Comparison of ENCODE assay signal across 37 cellular contexts in genomic region chr4:73277201-73277600, GRCh38. TPM values are rescaled to one million over a fixed set of nuclear protein-coding genes. Genes with fewer than 3 reads are reported as not detected.
DNase-seq lines count a peak whose midpoint lies in the region; ATAC-seq, FAIRE-seq and TF ChIP-seq lines count a peak whose summit lies in the region.
"Had no signal": no experiment of that assay in that cellular context is flagged by ENCODE, and none has a peak within 500 bp of the region (broad histone marks: within the 10 kb centered on the region; RNA-seq: fewer than 3 reads in every experiment).

No MANE protein-coding gene starts in this region.

- H3K9me2 ChIP-seq in SK-N-SH, result no peaks in the 10 kb centered on the region

- peaks cover 0 to 8% of the 10 kb centered on the region in 2 experiments for H3K36me3 ChIP-seq in SK-N-SH (replicated peaks in 1 of 2; ENCODE audit: control insufficient read depth in 1 of 2, insufficient read depth in 2 of 2, low read length in 1 of 2)
- H3K36me3 ChIP-seq in HEK293 (ENCODE audit: control insufficient read depth in 2 of 2, insufficient read depth in 1 of 2, low read length in 2 of 2), result no peaks in the 10 kb centered on the region
- H3K36me3 ChIP-seq in K562 (ENCODE audit: control insufficient read depth, insufficient read depth, low read length), result no peaks in the 10 kb centered on the region
- H3K36me3 ChIP-seq: BE2C had no signal

- POLR2A ChIA-PET in SK-N-SH (lab: Yijun Ruan, JAX), result no interaction called here
- POLR2A ChIA-PET in HEK293 (lab: Yijun Ruan, JAX), result no interaction called here
- POLR2A ChIA-PET in K562 (lab: Yijun Ruan, JAX), result no interaction called here

- CTCF ChIA-PET in SK-N-SH (lab: Yijun Ruan, JAX) (no interaction called here), HEK293 (lab: Yijun Ruan, JAX) (no interaction called here), K562 (lab: Yijun Ruan, JAX; ENCODE audit: low intra/inter-chr PET ratio) (no interaction called here)

- no peaks in the 10 kb centered on the region for H3K79me2 ChIP-seq in SK-N-SH (ENCODE audit: insufficient read depth)
- no peaks in the 10 kb centered on the region for H3K79me2 ChIP-seq in K562 (ENCODE audit: control insufficient read depth, insufficient read depth, low read length)

- H3K4me2 ChIP-seq in SK-N-SH, result no peak overlapping the region
- H3K4me2 ChIP-seq in K562 (ENCODE audit: insufficient read depth, low read length), result no peak overlapping the region
- H3K4me2 ChIP-seq: A549; BLaER1; BLaER1 treated with 17β-estradiol and CSF1 and Interleukin-3, amounts not matched to agents 10 nM and 100 nM had no signal

- FAIRE-seq in K562 (lab: Jason Lieb, UNC) (no peak), urothelium cell line (lab: Jason Lieb, UNC) (peak; percentile 93)
- FAIRE-seq: A204.1, A549, D721Med had no signal

- peaks cover 8 to 15% of the 10 kb centered on the region in 2 donors for H3K36me3 Mint-ChIP-seq in activated T-cell treated with anti-CD3 and anti-CD28 coated beads, Interleukin-2, amount 50 U/mL, for 72 hours (ENCODE audit: insufficient read depth in 2 of 2)

- H3K4me1 Mint-ChIP-seq in activated T-cell treated with anti-CD3 and anti-CD28 coated beads, Interleukin-2, amount 50 U/mL, for 72 hours (ENCODE audit: low read depth), result no peaks in the 10 kb centered on the region
- H3K4me1 Mint-ChIP-seq: B cell, CD14-positive monocyte had no signal

- TF ChIP-seq EP300 in SK-N-SH (IDR thresholded peaks at IDR 0.05; ENCODE audit: borderline replicate concordance in 1 of 2, low read depth in 1 of 2, low read length in 1 of 2) (no peak), K562 (IDR thresholded peaks at IDR 0.05; ENCODE audit: low read length) (no peak)

- TF ChIP-seq POLR2A in K562 (conservative IDR thresholded peaks at IDR 0.05), result no peak

- ATAC-seq in SK-N-SH treated with all-trans-retinoic acid at 6 μM for 48 hours (no peak), K562 (no peak), GM21381 (IDR thresholded peaks at IDR 0.05; ENCODE audit: unreplicated experiment) (no peak)
- no peak for ATAC-seq in activated T-cell treated with anti-CD3 and anti-CD28 coated beads, Interleukin-2, amount 50 U/mL, for 72 hours (replicated peaks in 1 of 2)
- ATAC-seq: A549; CD8-positive, alpha-beta T cell had no signal

- H2AFZ ChIP-seq in SK-N-SH (ENCODE audit: low read depth) (no peak overlapping the region), K562 (ENCODE audit: low read depth, low read length) (no peak overlapping the region)

- H3K9me1 ChIP-seq in K562 (ENCODE audit: control insufficient read depth, insufficient read depth, low read length), result no peaks in the 10 kb centered on the region

- H3K27me3 Mint-ChIP-seq in activated T-cell treated with anti-CD3 and anti-CD28 coated beads, Interleukin-2, amount 50 U/mL, for 72 hours (ENCODE audit: low read depth), result no peaks in the 10 kb centered on the region
- H3K27me3 Mint-ChIP-seq: B cell; CD4-positive, alpha-beta memory T cell; CD4-positive, alpha-beta T cell; CD4-positive, CD25-positive, alpha-beta regulatory T cell had no signal

- no TSS peak for BruUV-seq in K562 (replicated peaks; lab: Mats Ljungman, UMichigan)

- WGBS in SK-N-SH (ENCODE audit: low lambda C conversion rate), result 94% methylated on average over 1 of the region's 1 CpG
- WGBS in K562 (ENCODE audit: insufficient coverage, low coverage, missing lambda C conversion rate), result 13% methylated on average over 1 of the region's 1 CpG

- no peak overlapping the region for H3K27ac Mint-ChIP-seq in activated T-cell treated with anti-CD3 and anti-CD28 coated beads, Interleukin-2, amount 50 U/mL, for 72 hours
- H3K27ac Mint-ChIP-seq: B cell; CD14-positive monocyte; CD4-positive, alpha-beta memory T cell; CD4-positive, alpha-beta T cell; CD4-positive, CD25-positive, alpha-beta regulatory T cell; CD8-positive, alpha-beta memory T cell; CD8-positive, alpha-beta T cell had no signal

- no peaks in the 10 kb centered on the region for H3F3A ChIP-seq in SK-N-SH (replicated peaks; ENCODE audit: insufficient read depth)

- H3K4me3 Mint-ChIP-seq in activated T-cell treated with anti-CD3 and anti-CD28 coated beads, Interleukin-2, amount 50 U/mL, for 72 hours, result no peak overlapping the region
- H3K4me3 Mint-ChIP-seq: B cell; CD14-positive monocyte; CD4-positive, alpha-beta memory T cell; CD4-positive, alpha-beta T cell; CD4-positive, CD25-positive, alpha-beta regulatory T cell; CD8-positive, alpha-beta memory T cell; CD8-positive, alpha-beta T cell had no signal

- no peak overlapping the region for H3K27ac ChIP-seq in SK-N-SH (ENCODE audit: low read depth in 2 of 2, low read length in 1 of 2)
- H3K27ac ChIP-seq in HEK293 (ENCODE audit: extremely low read depth, low read depth, low read length), result no peak overlapping the region
- no peak overlapping the region for H3K27ac ChIP-seq in K562 (ENCODE audit: extremely low read depth, low read depth, low read length)
- H3K27ac ChIP-seq: 22Rv1; A549; BLaER1; BLaER1 treated with 17β-estradiol and CSF1 and Interleukin-3, amounts not matched to agents 10 nM and 100 nM; C4-2B had no signal

- DNase-seq in SK-N-SH, result no peak
- DNase-seq in K562 (ENCODE audit: extremely low read depth in 1 of 4, low spot score in 3 of 4), result no peak
- no peak for DNase-seq in urothelium cell line (ENCODE audit: low spot score)
- DNase-seq in GM19238 (ENCODE audit: insufficient read length, low spot score), result no peak
- DNase-seq in activated T-cell treated with anti-CD3 and anti-CD28 coated beads, Interleukin-2, amount 50 U/mL, for 72 hours, result no peak
- DNase-seq: 8988T; ACHN; AML-193; BE2C; C1 segment of cervical spinal cord; Caco-2; Calu3; CD4-positive, alpha-beta memory T cell; CD4-positive, alpha-beta T cell; CD4-positive, CD25-positive, alpha-beta regulatory T cell; CD8-positive, alpha-beta memory T cell; CD8-positive, alpha-beta T cell; COR-L47; DMS 273 treated with DMSO at 0.1 percent for 48 hours; DMS153; DMS53; DMS79; DMS79 treated with DMSO at 0.1 percent for 48 hours; DND-41; EL had no signal

- H3K9me3 Mint-ChIP-seq in activated T-cell treated with anti-CD3 and anti-CD28 coated beads, Interleukin-2, amount 50 U/mL, for 72 hours, result peaks cover 0 to 6% of the 10 kb centered on the region in 2 donors

- intact Hi-C loops in K562 (cut with micrococcal nuclease), result no loop called here

- in situ Hi-C loops in K562 (cut with MboI), result no loop called here

- no peaks in the 10 kb centered on the region; a peak in 1 of 4 replicates for H3K4me1 ChIP-seq in SK-N-SH (ENCODE audit: control insufficient read depth in 1 of 2, insufficient read depth in 2 of 2, low read depth in 1 of 2, low read length in 1 of 2)
- H3K4me1 ChIP-seq in HEK293 (ENCODE audit: control insufficient read depth, insufficient read depth, low read length), result peaks cover 2% of the 10 kb centered on the region; the same call in 1 of the 2 replicates
- no peaks in the 10 kb centered on the region for H3K4me1 ChIP-seq in K562 (replicated peaks in 1 of 2; ENCODE audit: control insufficient read depth in 2 of 2, insufficient read depth in 2 of 2, low read length in 2 of 2)
- H3K4me1 ChIP-seq: A549, BE2C, BLaER1 had no signal

- H3K27me3 ChIP-seq in SK-N-SH (ENCODE audit: insufficient read depth), result no peaks in the 10 kb centered on the region
- peaks cover 0 to 11% of the 10 kb centered on the region in 2 experiments; a peak in 2 of 5 replicates for H3K27me3 ChIP-seq in K562 (ENCODE audit: control insufficient read depth in 2 of 2, insufficient read depth in 2 of 2, low read length in 2 of 2)
- H3K27me3 ChIP-seq: BE2C; BLaER1; BLaER1 treated with 17β-estradiol and CSF1 and Interleukin-3, amounts not matched to agents 10 nM and 100 nM had no signal

- TF ChIP-seq RAD21 in SK-N-SH (IDR thresholded peaks at IDR 0.05; ENCODE audit: low read length), result no peak
- no peak for TF ChIP-seq RAD21 in K562 (CRISPR knock-in tag; conservative IDR thresholded peaks at IDR 0.05 in 1 of 2, IDR thresholded peaks at IDR 0.05 in 1 of 2)

- no peak for TF ChIP-seq CTCF in SK-N-SH (IDR thresholded peaks at IDR 0.05)
- no peak for TF ChIP-seq CTCF in HEK293 (tag by site-specific recombination; IDR thresholded peaks at IDR 0.05)
- TF ChIP-seq CTCF in K562 (IDR thresholded peaks at IDR 0.05 in 2 of 3, conservative IDR thresholded peaks at IDR 0.05 in 1 of 3; ENCODE audit: insufficient read depth in 2 of 3, low read depth in 1 of 3, low read length in 3 of 3), result no peak

- no peak overlapping the region for H3K4me3 ChIP-seq in SK-N-SH (ENCODE audit: low read depth in 2 of 2, low read length in 1 of 2)
- H3K4me3 ChIP-seq in HEK293 (ENCODE audit: low read depth, low read length), result no peak overlapping the region
- H3K4me3 ChIP-seq in K562, result no peak overlapping the region
- H3K4me3 ChIP-seq: A549; BLaER1; BLaER1 treated with 17β-estradiol and CSF1 and Interleukin-3, amounts not matched to agents 10 nM and 100 nM had no signal

- H4K20me1 ChIP-seq in SK-N-SH (ENCODE audit: insufficient read depth) (no peaks in the 10 kb centered on the region), K562 (replicated peaks; ENCODE audit: control insufficient read depth, insufficient read depth, low read length) (no peaks in the 10 kb centered on the region)
- H4K20me1 ChIP-seq: BLaER1; BLaER1 treated with 17β-estradiol and CSF1 and Interleukin-3, amounts not matched to agents 10 nM and 100 nM had no signal

- H3K9ac ChIP-seq in SK-N-SH (no peak overlapping the region), K562 (ENCODE audit: insufficient read depth in 1 of 2, low read depth in 2 of 2, low read length in 2 of 2) (no peak overlapping the region)
- H3K9ac ChIP-seq: BLaER1; BLaER1 treated with 17β-estradiol and CSF1 and Interleukin-3, amounts not matched to agents 10 nM and 100 nM had no signal

- H3K9me3 ChIP-seq in SK-N-SH (no peaks in the 10 kb centered on the region), HEK293 (ENCODE audit: control insufficient read depth, insufficient read depth, low read depth, low read length) (no peaks in the 10 kb centered on the region), K562 (replicated peaks; ENCODE audit: control insufficient read depth, insufficient read depth, low read depth, low read length) (no peaks in the 10 kb centered on the region; the same call in 1 of the 2 replicates)
- H3K9me3 ChIP-seq: A549, Caco-2 had no signal

RNA-seq across cellular contexts. Expression of gene ANKRD17, which starts 18.6 kb away (rescaled TPM):
- polyA plus RNA-seq in SK-N-SH (2012; rRNA removed) (25.6 and 33.1 TPM in 2 replicates), K562 (2011; rRNA removed) (86.9 and 89.3 TPM in 2 replicates), K562 (2014; fragmentation: Illumina TruSeq; extraction: Trizol) (55.0 and 58.9 TPM in 2 replicates), K562 (2014; fragmentation: Nextera tagmentation; extraction: Ambion mirVana) (10 to 100 TPM; 25.5 to 26.9 TPM), K562 (2014; rRNA removed) (34.4 and 37.8 TPM in 2 replicates)
- polyA plus RNA-seq in SK-N-SH (2012; cell fraction: cytosol; rRNA removed), result 18.1 and 26.1 TPM in 2 replicates
- polyA plus RNA-seq in SK-N-SH (2012; cell fraction: nucleus; rRNA removed), result 23.1 and 53.8 TPM in 2 replicates
- total RNA-seq in K562 (2011; cell fraction: chromatin; rRNA removed; ENCODE audit: low replicate concordance), result 75.2 and 214 TPM in 2 replicates
- total RNA-seq in K562 (2011; cell fraction: nucleolus; rRNA removed), result 40.7 and 57.2 TPM in 2 replicates
- total RNA-seq in K562 (2011; cell fraction: nucleoplasm; rRNA removed), result 73.1 and 77.5 TPM in 2 replicates
- total RNA-seq in K562 (2014; rRNA removed) (40.0 and 42.2 TPM in 2 replicates), K562 (2014; rRNA removed; fragmentation: Illumina TruSeq; extraction: Trizol) (52.2 and 59.0 TPM in 2 replicates), K562 (2015; rRNA removed; fragmentation: Illumina TruSeq; extraction: Trizol) (53.8 and 55.5 TPM in 2 replicates), K562 (2021) (67.4 and 73.2 TPM in 2 replicates)
- 46.3 and 63.7 TPM in 2 replicates for polyA plus RNA-seq in K562 (2011; cell fraction: cytosol; rRNA removed)
- 73.9 and 82.8 TPM in 2 replicates for polyA plus RNA-seq in K562 (2011; cell fraction: nucleus; rRNA removed)
- polyA plus RNA-seq in K562 (2012), result 26.2 and 39.0 TPM in 2 replicates
- polyA minus RNA-seq in K562 (2011; rRNA and poly(A)+ RNA removed), result 220 and 227 TPM in 2 replicates
- 81.2 and 104 TPM in 2 replicates for polyA minus RNA-seq in K562 (2011; cell fraction: cytosol; rRNA and poly(A)+ RNA removed)
- polyA minus RNA-seq in K562 (2011; cell fraction: nucleus; rRNA and poly(A)+ RNA removed), result 58.8 and 101 TPM in 2 replicates
- 10 to 100 TPM; 43.9 to 50.9 TPM for total RNA-seq in activated T-cell treated with anti-CD3 and anti-CD28 coated beads, Interleukin-2, amount 50 U/mL, for 72 hours
